8 cellular contexts compared by ENCODE assay signal in the genomic region with DNA sequence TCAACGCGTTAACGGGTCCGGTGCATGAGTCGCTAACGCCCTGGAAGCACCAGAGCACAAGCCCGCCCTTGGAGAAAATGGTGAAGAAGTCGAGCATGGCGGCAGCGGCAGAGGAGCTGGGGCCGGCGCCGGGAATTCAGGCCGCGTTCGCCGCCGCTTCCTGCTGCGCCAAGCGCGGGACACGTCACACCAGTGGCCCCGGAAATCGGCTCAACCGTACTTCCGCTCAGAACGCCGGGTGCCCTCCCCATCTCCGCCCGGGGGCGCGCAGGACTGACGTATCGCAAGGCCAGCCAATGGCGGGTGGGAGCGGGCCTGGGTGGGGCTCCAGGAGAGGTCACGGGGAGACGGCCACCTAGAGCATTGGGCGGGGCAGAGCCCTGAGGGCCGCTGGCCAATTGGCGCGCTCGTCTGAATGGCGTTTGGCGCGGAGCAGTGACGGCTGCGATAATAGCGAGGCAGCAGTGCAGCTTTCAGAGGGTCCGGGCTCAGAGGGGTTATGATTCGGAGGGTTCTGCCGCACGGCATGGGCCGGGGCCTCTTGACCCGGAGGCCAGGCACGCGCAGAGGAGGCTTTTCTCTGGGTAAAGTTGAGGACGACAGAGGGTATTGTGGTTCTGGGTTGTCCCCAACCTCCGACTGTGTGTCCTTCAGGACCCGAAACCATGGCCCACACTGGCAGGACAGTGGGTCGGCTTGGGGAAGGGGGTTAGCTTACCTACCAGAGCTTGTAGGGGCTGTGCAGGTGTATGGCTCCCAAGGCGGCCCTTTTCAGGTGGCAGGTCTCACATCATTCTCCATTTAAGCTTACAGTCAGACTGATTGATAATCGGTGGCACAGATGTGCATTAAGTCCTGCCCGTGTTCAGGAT.
A peak's percentile ranks its signal among the peaks of the same experiment; 100 is the strongest.
DNase-seq lines count a peak whose midpoint lies in the region; ATAC-seq and TF ChIP-seq lines count a peak whose summit lies in the region.

TSS of gene FOXRED1 (plus strand) at position 447 of the 872 bp plus-strand sequence. CDS start at position 500, 53 bp downstream.
TSS of gene SRPRA (minus strand) at position 188 of the 872 bp plus-strand sequence. CDS start at position 97, 91 bp downstream.

- peak; percentile 97 for DNase-seq in AG09319 (ENCODE audit: extremely low read depth, low read depth)
- DNase-seq in NCI-H446 treated with DMSO at 0.1 percent for 48 hours (lab: John Stamatoyannopoulos, UW): peak; percentile 98
- peak; percentile 99 for DNase-seq in cerebellar cortex (ENCODE audit: low spot score)
- DNase-seq in iris pigment epithelial cell (ENCODE audit: low read depth): peak; percentile 99
- peak; percentile 99 for DNase-seq in stimulated activated CD4-positive, alpha-beta T cell treated with anti-CD3 and anti-CD28 coated beads, Interleukin-12 subunit alpha, Interleukin-12 subunit beta, amount 100 ng/mL, for 4 hours

- ATAC-seq in GM19035 (IDR thresholded peaks at IDR 0.05; ENCODE audit: unreplicated experiment) (peak; percentile 99), HG03354 (IDR thresholded peaks at IDR 0.05; ENCODE audit: poor library complexity, severe bottlenecking, unreplicated experiment) (peak; percentile 99)
- ATAC-seq in activated CD4-positive, CD25-positive, alpha-beta regulatory T cell treated with anti-CD3 and anti-CD28 coated beads, Interleukin-2, amount 50 U/mL, for 24 hours: peak; percentile 99

- TF ChIP-seq CTCF in AG09319 (IDR thresholded peaks at IDR 0.05; ENCODE audit: low read depth, low read length): no peak

Comparison
In these comparisons a context has a peak if more than half of its experiments do, and no peak if none do; other contexts are left out.
1. Peak in every context shown above with its lines: DNase-seq and ATAC-seq.